In the genomic region with DNA sequence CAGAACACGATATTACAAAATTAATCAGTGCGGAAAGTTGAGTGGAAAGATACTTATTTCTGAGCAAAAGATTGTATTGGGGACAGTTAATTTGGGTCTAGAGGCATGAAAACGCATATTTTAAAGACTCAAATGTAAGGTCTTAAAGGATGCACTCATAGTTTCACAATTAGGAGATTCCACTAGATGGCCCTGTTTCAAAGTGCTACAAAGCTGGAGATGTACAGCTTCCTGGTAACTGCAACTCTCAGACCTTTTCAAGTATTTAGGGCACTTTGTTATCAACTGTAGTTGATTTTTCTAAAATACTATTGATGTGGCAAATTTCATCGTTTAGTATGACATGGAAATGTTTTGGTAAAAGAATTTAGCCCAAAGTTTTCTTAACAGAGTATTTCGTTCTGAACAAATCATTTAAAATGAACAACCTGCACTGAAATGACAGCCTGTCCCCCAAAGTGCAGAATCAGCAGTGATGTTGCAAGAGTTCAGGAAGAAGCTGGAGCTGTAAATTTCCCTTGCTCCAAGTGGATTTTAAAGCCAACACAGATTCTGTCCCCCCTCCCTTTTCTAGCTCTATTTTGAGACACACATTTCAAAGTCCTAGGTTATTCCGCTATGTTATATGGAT, we compare ENCODE assay signal across 8 cellular contexts. TPM values are rescaled to one million over a fixed set of nuclear protein-coding genes. Genes with fewer than 3 reads are reported as not detected.
A peak's percentile ranks its signal among the peaks of the same experiment; 100 is the strongest.
DNase-seq lines count a peak whose midpoint lies in the region; ATAC-seq and TF ChIP-seq lines count a peak whose summit lies in the region.

No MANE protein-coding gene starts in this region.

- in situ Hi-C loops in transverse colon (cut with MboI; ENCODE audit: low pct_ligation_motif_present in 1 of 4, low pct_unique_long_range_greater_than_20kb in 1 of 4, low sequenced_read_pairs in 3 of 4), result loop anchor here in 3 of 4 donors (10.0 to 25.0 kb wide), 2 partner anchors 373 to 386 kb away; no protein-coding TSS in a partner anchor

- peaks cover 7% of the 10 kb centered on the region; the same call in 1 of the 2 replicates for H3K27me3 ChIP-seq in BE2C
- H3K27me3 ChIP-seq in transverse colon, result no peaks in the 10 kb centered on the region

- TF ChIP-seq EP300 in transverse colon (IDR thresholded peaks at IDR 0.05; ENCODE audit: low read depth), result no peak

- TF ChIP-seq CTCF in BE2C (IDR thresholded peaks at IDR 0.05; ENCODE audit: low read depth, low read length) (peak; percentile 60), transverse colon (IDR thresholded peaks at IDR 0.05) (peak; percentile 19 to 36 (median 28))

- H3K4me1 ChIP-seq in BE2C (no peaks in the 10 kb centered on the region), transverse colon (no peaks in the 10 kb centered on the region)

- H3K36me3 ChIP-seq in BE2C (no peaks in the 10 kb centered on the region), transverse colon (no peaks in the 10 kb centered on the region)

- H3K4me3 ChIP-seq in BE2C (ENCODE audit: low read depth, low read length) (no peak overlapping the region), transverse colon (no peak overlapping the region)

- TF ChIP-seq POLR2A in transverse colon (IDR thresholded peaks at IDR 0.05), result no peak

- intact Hi-C loops in transverse colon (cut with DNase I; ENCODE audit: low total_unique reads), result loop anchor here (10.0 kb wide), 1 partner anchor 376 kb away; no protein-coding TSS in a partner anchor

- no peak overlapping the region for H3K27ac Mint-ChIP-seq in T-helper 17 cell

- WGBS in transverse colon (ENCODE audit: low coverage in 1 of 2), 2 donors, result 50 to 58% methylated on average over 6 of the region's 6 CpGs

- no peak overlapping the region for H3K4me3 Mint-ChIP-seq in T-helper 17 cell

- no peak for DNase-seq in BE2C
- peak; percentile 10 for DNase-seq in GM19238 (ENCODE audit: insufficient read length, low spot score)
- DNase-seq in Kasumi-1 (lab: John Stamatoyannopoulos, UW), result peak; percentile 73 to 88
- DNase-seq in T-helper 17 cell, result no peak
- DNase-seq in germinal center (ENCODE audit: low spot score), result peak; percentile 29
- DNase-seq in transverse colon, result no peak
- DNase-seq in COLO668 (lab: John Stamatoyannopoulos, UW; ENCODE audit: unreplicated experiment), result no peak

- ATAC-seq in T-helper 17 cell (peak; percentile 54), HG03196 (IDR thresholded peaks at IDR 0.05; ENCODE audit: unreplicated experiment) (no peak)

- peaks cover 2% of the 10 kb centered on the region for H3K4me1 Mint-ChIP-seq in T-helper 17 cell

- H3K9me3 ChIP-seq in BE2C (no peaks in the 10 kb centered on the region), T-helper 17 cell (ENCODE audit: control insufficient read depth, low read length, poor library complexity, severe bottlenecking) (no peaks in the 10 kb centered on the region), transverse colon (no peaks in the 10 kb centered on the region)

- H3K36me3 Mint-ChIP-seq in T-helper 17 cell (ENCODE audit: low read depth), result peaks cover 5% of the 10 kb centered on the region

- peaks cover 60% of the 10 kb centered on the region for H3K27me3 Mint-ChIP-seq in T-helper 17 cell

- no peak overlapping the region for H3K27ac ChIP-seq in transverse colon

RNA-seq across cellular contexts. Expression of gene NDUFB6, which starts 16.2 kb away (rescaled TPM):
- 72.5 TPM for polyA plus RNA-seq in BE2C (2012; ENCODE audit: insufficient read depth, insufficient read length, low read depth)
- total RNA-seq in T-helper 17 cell (10 to 100 TPM; 11.1 to 14.2 TPM), transverse colon (10 to 100 TPM; 10.5 to 42.7 (median 24.3) TPM)

RNA-seq across cellular contexts. Expression of gene TOPORS, which starts 36.8 kb away (rescaled TPM):
- 5.2 TPM for polyA plus RNA-seq in BE2C (2012; ENCODE audit: insufficient read depth, insufficient read length, low read depth)
- total RNA-seq in T-helper 17 cell (10 to 100 TPM; 25.8 to 28.3 TPM), transverse colon (10 to 100 TPM; 14.5 to 26.5 (median 18.4) TPM)

RNA-seq across cellular contexts. Expression of gene SMIM27, which starts 37.1 kb away (rescaled TPM):
- 7.8 TPM for polyA plus RNA-seq in BE2C (2012; ENCODE audit: insufficient read depth, insufficient read length, low read depth)
- 10 to 100 TPM; 24.1 to 24.3 TPM for total RNA-seq in T-helper 17 cell
- total RNA-seq in transverse colon, result 1 to 10 TPM; 2.0 to 7.5 (median 3.8) TPM

RNA-seq across cellular contexts. Expression of gene TAF1L, which starts 46.3 kb away (rescaled TPM):
- polyA plus RNA-seq in BE2C (2012; ENCODE audit: insufficient read depth, insufficient read length, low read depth), result 0.15 TPM
- total RNA-seq in T-helper 17 cell (under 1 TPM in 1 of 2 donors, not detected in 1; 0.05 TPM), transverse colon (not detected)

Comparison
In these comparisons a context has a peak if more than half of its experiments do, and no peak if none do; other contexts are left out.
1. DNase-seq: peak in GM19238 (single experiment), Kasumi-1 (2 of 2) and germinal center (single experiment); none in BE2C (single experiment), T-helper 17 cell (0 of 3), transverse colon (single experiment) and COLO668 (single experiment).